Comparison of ENCODE assay signal across 29 cellular contexts in genomic region chr5:127601111-127601510, GRCh38. TPM values are rescaled to one million over a fixed set of nuclear protein-coding genes. Genes with fewer than 3 reads are reported as not detected.
"Had no signal": no experiment of that assay in that cellular context is flagged by ENCODE, and none has a peak within 500 bp of the region (broad histone marks: within the 10 kb centered on the region; RNA-seq: fewer than 3 reads in every experiment).

No MANE protein-coding gene starts in this region.

- H3K9ac ChIP-seq: neural progenitor cell had no signal

- DNase-seq: naive B cell; naive thymus-derived CD8-positive, alpha-beta T cell; occipital lobe; ovary; right cardiac atrium; right lobe of liver; sigmoid colon; small intestine; stimulated activated CD4-positive, alpha-beta T cell treated with anti-CD3 and anti-CD28 coated beads, Interleukin-15, amount 100 ng/mL, for 24 hours; stimulated activated CD4-positive, alpha-beta T cell treated with anti-CD3 and anti-CD28 coated beads, Interleukin-2, amount 100 ng/mL, for 24 hours; stimulated activated CD4-positive, alpha-beta T cell treated with anti-CD3 and anti-CD28 coated beads, Interleukin-2, amount 100 ng/mL, for 48 hours; stimulated activated CD4-positive, alpha-beta T cell treated with anti-CD3 and anti-CD28 coated beads, Interleukin-4, amount 100 ng/mL, for 24 hours; stimulated activated naive B cell treated with anti-CD40 and anti-IgM and Interleukin-4, amounts not matched to agents 10 μg/mL and 1 μg/mL and 100 μg/mL, for 72 hours; stimulated activated naive CD4-positive, alpha-beta T cell treated with Interleukin-2 at 50 U/mL for 16 hours; stomach; thyroid gland; trophoblast cell; upper lobe of left lung; uterus had no signal

- H3K4me1 ChIP-seq: prostate gland, right lobe of liver, upper lobe of left lung, uterus had no signal

- H3K27ac ChIP-seq: neural progenitor cell, ovary, prostate gland, right lobe of liver, sigmoid colon, stomach, thoracic aorta, thyroid gland, tibial nerve, upper lobe of left lung, uterus had no signal

- H3K36me3 ChIP-seq: neural progenitor cell, ovary, prostate gland, right lobe of liver, sigmoid colon, stomach, thoracic aorta, thyroid gland, tibial nerve, upper lobe of left lung, uterus had no signal

- H3K9me3 ChIP-seq: ovary, prostate gland, right lobe of liver, sigmoid colon, stomach, thoracic aorta, thyroid gland, tibial nerve, upper lobe of left lung, uterus had no signal

- FAIRE-seq: small intestine had no signal

- ATAC-seq: naive thymus-derived CD8-positive, alpha-beta T cell; natural killer cell treated with Interleukin-12 subunit alpha and Interleukin-12 subunit beta and Interleukin-15 and Interleukin-18, amount 100 ng/mL, for 72 hours; right cardiac atrium; right lobe of liver; stimulated activated effector memory CD8-positive, alpha-beta T cell treated with anti-CD3 and anti-CD28 coated beads, Interleukin-12 subunit alpha, Interleukin-12 subunit beta, amount 100 ng/mL, for 72 hours; stimulated activated naive B cell treated with anti-CD40 and anti-IgM and Interleukin-4, amounts not matched to agents 10 μg/mL and 1 μg/mL and 100 μg/mL, for 72 hours had no signal

- H3K4me3 ChIP-seq: neural progenitor cell, ovary, prostate gland, right lobe of liver, sigmoid colon, stomach, thoracic aorta, thyroid gland, tibial nerve, upper lobe of left lung, uterus had no signal

- H3K27me3 ChIP-seq: neural progenitor cell, ovary, right lobe of liver, sigmoid colon, stomach, thyroid gland, tibial nerve, upper lobe of left lung, uterus had no signal

RNA-seq across cellular contexts. Expression of gene CTXN3, which starts 47.8 kb away (rescaled TPM):
- total RNA-seq: naive thymus-derived CD8-positive, alpha-beta T cell; natural killer cell treated with Interleukin-12 subunit alpha and Interleukin-12 subunit beta and Interleukin-15 and Interleukin-18, amount 100 ng/mL, for 72 hours; osteoblast; ovary; posterior vena cava; prostate gland; pulmonary artery endothelial cell; right cardiac atrium; right lobe of liver; sigmoid colon; stomach; subcutaneous adipose tissue; thoracic aorta; thyroid gland; tibial nerve; upper lobe of left lung; uterus had no signal
- polyA plus RNA-seq: naive thymus-derived CD8-positive, alpha-beta T cell; ovary; right cardiac atrium; sigmoid colon; small intestine; stomach had no signal
